Comparison of ENCODE assay signal across 1 cellular context in the genomic region with DNA sequence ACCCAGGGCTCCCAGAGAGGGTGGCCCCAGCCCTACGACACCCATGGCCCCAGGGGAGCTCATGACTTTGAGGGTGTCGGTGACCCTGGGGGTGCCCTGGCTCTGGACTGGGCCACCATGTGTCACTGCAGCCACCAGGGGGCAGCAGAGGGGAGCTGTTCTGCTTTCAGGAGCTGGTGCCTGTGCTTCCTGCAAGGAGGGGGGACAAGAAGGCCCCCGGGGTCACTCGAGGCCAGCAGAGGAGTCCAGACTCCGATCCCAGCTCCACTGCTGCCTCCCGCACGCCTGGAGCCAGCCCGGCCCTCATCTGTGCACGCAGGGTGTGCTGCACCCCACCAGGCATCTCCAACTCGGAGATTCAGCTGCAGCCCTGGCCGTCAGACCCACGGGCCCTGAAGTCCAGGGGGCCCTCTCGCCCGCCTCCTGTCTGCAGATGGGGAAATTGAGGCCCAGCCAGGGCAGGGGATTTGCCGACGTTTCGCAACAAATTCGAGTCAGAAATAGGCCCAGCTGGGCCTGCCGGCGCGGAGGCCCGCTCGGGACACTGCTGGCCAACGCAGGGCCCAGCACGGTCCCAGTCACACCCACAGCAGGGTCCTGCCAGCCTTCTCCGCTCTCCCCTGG.
TF ChIP-seq lines count a peak whose summit lies in the region.

No MANE protein-coding gene starts in this region.

TF ChIP-seq in H1, 55 proteins besides CTCF, POLR2A, EP300 and RAD21 (continued from another document):
- TF ChIP-seq TAF7 (optimal IDR thresholded peaks at IDR 0.05; ENCODE audit: borderline replicate concordance, low read depth, low read length) (no peak), KDM1A (IDR thresholded peaks at IDR 0.05; ENCODE audit: borderline replicate concordance, low read length) (no peak), SIN3A (conservative IDR thresholded peaks at IDR 0.05 in 1 of 2, IDR thresholded peaks at IDR 0.05 in 1 of 2; ENCODE audit: low read depth in 1 of 2, low read length in 2 of 2) (no peak; a peak in 1 of 4 replicates), GTF2F1 (IDR thresholded peaks at IDR 0.05; ENCODE audit: borderline replicate concordance, low read depth, low read length) (no peak), KDM5A (IDR thresholded peaks at IDR 0.05; ENCODE audit: low read length) (no peak), CEBPB (IDR thresholded peaks at IDR 0.05; ENCODE audit: low read depth, low read length) (peak; percentile 51), RBBP5 (IDR thresholded peaks at IDR 0.05; ENCODE audit: borderline replicate concordance, low read depth, low read length) (no peak), CHD2 (IDR thresholded peaks at IDR 0.05; ENCODE audit: low read length) (no peak), NRF1 (IDR thresholded peaks at IDR 0.05; ENCODE audit: low read depth, low read length) (no peak), CREB1 (IDR thresholded peaks at IDR 0.05) (0 out of 2 replicates have a peak, but pooled peaks have one; percentile 34), JUND (IDR thresholded peaks at IDR 0.05; ENCODE audit: low read length) (no peak), TBP (IDR thresholded peaks at IDR 0.05; ENCODE audit: low read depth, low read length) (no peak)
- TF ChIP-seq, protein P1, sequence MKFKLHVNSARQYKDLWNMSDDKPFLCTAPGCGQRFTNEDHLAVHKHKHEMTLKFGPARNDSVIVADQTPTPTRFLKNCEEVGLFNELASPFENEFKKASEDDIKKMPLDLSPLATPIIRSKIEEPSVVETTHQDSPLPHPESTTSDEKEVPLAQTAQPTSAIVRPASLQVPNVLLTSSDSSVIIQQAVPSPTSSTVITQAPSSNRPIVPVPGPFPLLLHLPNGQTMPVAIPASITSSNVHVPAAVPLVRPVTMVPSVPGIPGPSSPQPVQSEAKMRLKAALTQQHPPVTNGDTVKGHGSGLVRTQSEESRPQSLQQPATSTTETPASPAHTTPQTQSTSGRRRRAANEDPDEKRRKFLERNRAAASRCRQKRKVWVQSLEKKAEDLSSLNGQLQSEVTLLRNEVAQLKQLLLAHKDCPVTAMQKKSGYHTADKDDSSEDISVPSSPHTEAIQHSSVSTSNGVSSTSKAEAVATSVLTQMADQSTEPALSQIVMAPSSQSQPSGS (IDR thresholded peaks at IDR 0.05; ENCODE audit: low read length) = 0 out of 2 replicates have a peak, but pooled peaks have one; percentile 25
- TF ChIP-seq, protein P2, sequence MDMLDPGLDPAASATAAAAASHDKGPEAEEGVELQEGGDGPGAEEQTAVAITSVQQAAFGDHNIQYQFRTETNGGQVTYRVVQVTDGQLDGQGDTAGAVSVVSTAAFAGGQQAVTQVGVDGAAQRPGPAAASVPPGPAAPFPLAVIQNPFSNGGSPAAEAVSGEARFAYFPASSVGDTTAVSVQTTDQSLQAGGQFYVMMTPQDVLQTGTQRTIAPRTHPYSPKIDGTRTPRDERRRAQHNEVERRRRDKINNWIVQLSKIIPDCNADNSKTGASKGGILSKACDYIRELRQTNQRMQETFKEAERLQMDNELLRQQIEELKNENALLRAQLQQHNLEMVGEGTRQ (IDR thresholded peaks at IDR 0.05; ENCODE audit: low read length) = no peak
- TF ChIP-seq, protein P3, sequence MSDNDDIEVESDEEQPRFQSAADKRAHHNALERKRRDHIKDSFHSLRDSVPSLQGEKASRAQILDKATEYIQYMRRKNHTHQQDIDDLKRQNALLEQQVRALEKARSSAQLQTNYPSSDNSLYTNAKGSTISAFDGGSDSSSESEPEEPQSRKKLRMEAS (IDR thresholded peaks at IDR 0.05) = peak; percentile 55
- TF ChIP-seq, protein P4, sequence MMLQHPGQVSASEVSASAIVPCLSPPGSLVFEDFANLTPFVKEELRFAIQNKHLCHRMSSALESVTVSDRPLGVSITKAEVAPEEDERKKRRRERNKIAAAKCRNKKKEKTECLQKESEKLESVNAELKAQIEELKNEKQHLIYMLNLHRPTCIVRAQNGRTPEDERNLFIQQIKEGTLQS (IDR thresholded peaks at IDR 0.05; ENCODE audit: insufficient read depth, low read depth, low read length) = no peak
